ENCODE assay signal across 16 cellular contexts in the genomic region with DNA sequence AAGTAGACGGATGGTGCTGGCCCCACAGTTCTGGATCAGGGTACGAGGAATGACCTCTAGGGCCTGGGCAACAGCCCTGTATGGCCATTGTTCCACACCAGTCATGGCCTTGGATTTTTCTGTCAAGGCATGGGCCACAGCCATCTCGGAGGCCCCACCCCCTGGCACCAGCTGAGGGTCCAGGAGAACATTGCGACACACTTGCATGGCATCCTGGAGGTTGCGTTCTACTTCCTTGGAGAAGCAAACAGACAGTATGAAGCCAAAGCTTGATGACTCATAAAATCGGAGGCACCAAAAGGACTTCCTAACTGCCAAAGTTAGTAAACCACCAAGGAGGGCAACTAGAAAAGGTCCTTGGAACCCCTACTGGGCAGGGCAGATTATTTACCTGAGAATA. TPM values are rescaled to one million over a fixed set of nuclear protein-coding genes. Genes with fewer than 3 reads are reported as not detected.
DNase-seq lines count a peak whose midpoint lies in the region; ATAC-seq and TF ChIP-seq lines count a peak whose summit lies in the region.
"Had no signal": no experiment of that assay in that cellular context is flagged by ENCODE, and none has a peak within 500 bp of the region (broad histone marks: within the 10 kb centered on the region; RNA-seq: fewer than 3 reads in every experiment).

No MANE protein-coding gene starts in this region.

- H3K4ac ChIP-seq in IMR-90 (ENCODE audit: low read depth, low read length): no peak overlapping the region

- H3K27ac ChIP-seq in AG04450 (ENCODE audit: low read depth, low read length) (peak overlapping the region; percentile 21), IMR-90 (ENCODE audit: insufficient read depth, low read length) (no peak overlapping the region), lower lobe of right lung (no peak overlapping the region), WERI-Rb-1 (no peak overlapping the region)
- H3K27ac ChIP-seq: ovary, vagina had no signal

- H3K56ac ChIP-seq in IMR-90 (ENCODE audit: extremely low read depth, insufficient read depth, low read length): no peak overlapping the region

- DNase-seq in AG04450 (ENCODE audit: low read depth, low spot score) (no peak), IMR-90 (peak; percentile 47), amniotic epithelial cell (ENCODE audit: low read depth) (peak; percentile 80), lower lobe of right lung (no peak), WERI-Rb-1 (no peak), CD1c-positive myeloid dendritic cell (ENCODE audit: extremely low spot score) (no peak), UCSD-AML1 (lab: John Stamatoyannopoulos, UW; ENCODE audit: unreplicated experiment) (no peak)
- DNase-seq: activated gamma-delta T cell; H9; NCI-H1105; NCI-H524; ovary; stimulated activated CD4-positive, alpha-beta T cell treated with anti-CD3 and anti-CD28 coated beads, Interleukin-1b, Interleukin-23, amount 100 ng/mL, for 48 hours had no signal

- in situ Hi-C loops in IMR-90 (cut with MboI; ENCODE audit: low sequenced_read_pairs): no loop called here

- H2AK5ac ChIP-seq in IMR-90 (ENCODE audit: low read depth, low read length): no peak overlapping the region

- peaks cover 9 to 24% of the 10 kb centered on the region in 2 experiments; a peak in 2 of 4 replicates for H3K79me1 ChIP-seq in IMR-90 (ENCODE audit: low read depth in 1 of 2, low read length in 2 of 2)

- intact Hi-C loops in IMR-90 (cut with micrococcal nuclease) (loop anchor here (10.0 kb wide), 1 partner anchor 216 kb away; no protein-coding TSS in a partner anchor), lower lobe of right lung (cut with DNase I) (no loop called here)

- H2AFZ ChIP-seq in IMR-90 (replicated peaks; ENCODE audit: low read length, poor library complexity): no peak overlapping the region

- no TSS peak for BruUV-seq in IMR-90 (replicated peaks; lab: Mats Ljungman, UMichigan)

- H3K14ac ChIP-seq in IMR-90 (replicated peaks; ENCODE audit: low read depth, low read length): no peak overlapping the region

- H2BK120ac ChIP-seq in IMR-90 (ENCODE audit: low read depth, low read length): no peak overlapping the region

- H2BK20ac ChIP-seq in IMR-90 (ENCODE audit: low read depth, low read length): no peak overlapping the region

- H2BK5ac ChIP-seq in IMR-90 (ENCODE audit: low read depth, low read length, poor library complexity, severe bottlenecking): no peak overlapping the region

- POLR2A ChIA-PET in AG04450 (lab: Yijun Ruan, JAX): interaction anchor here (2.3 kb wide), 1 partner anchor 28 kb away, joined by 6 read pairs; the partner anchor contains the start of gene SMG5
- POLR2A ChIA-PET in IMR-90 (lab: Charles Lee; ENCODE audit: unreplicated experiment): no interaction called here

- peak; percentile 36 for ATAC-seq in IMR-90 (ENCODE audit: low read depth)
- peak; percentile 13 to 19 for ATAC-seq in lower lobe of right lung
- no peak for ATAC-seq in HG03175 (IDR thresholded peaks at IDR 0.05; ENCODE audit: unreplicated experiment)

- H2BK15ac ChIP-seq in IMR-90 (ENCODE audit: low read depth, low read length): no peak overlapping the region

- no peak overlapping the region for H2AK9ac ChIP-seq in IMR-90 (replicated peaks; ENCODE audit: low read depth, low read length, poor library complexity)

- dilution Hi-C loops in IMR-90 (cut with HindIII; ENCODE audit: low sequenced_read_pairs, unreplicated experiment): no loop called here

- H3K27me3 ChIP-seq in AG04450 (ENCODE audit: control insufficient read depth, insufficient read depth, low read length) (no peaks in the 10 kb centered on the region), IMR-90 (ENCODE audit: control insufficient read depth, insufficient read depth, low read length) (no peaks in the 10 kb centered on the region), lower lobe of right lung (ENCODE audit: low read depth) (no peaks in the 10 kb centered on the region), WERI-Rb-1 (ENCODE audit: insufficient read depth, low read depth, severe bottlenecking) (no peaks in the 10 kb centered on the region)
- H3K27me3 ChIP-seq: ovary, vagina had no signal

- no peak for TF ChIP-seq RAD21 in IMR-90 (IDR thresholded peaks at IDR 0.05; ENCODE audit: low read length)

- H3K4me3 ChIP-seq in AG04450 (ENCODE audit: low read depth, low read length): no peak overlapping the region
- H3K4me3 ChIP-seq in IMR-90 (ENCODE audit: insufficient read depth, low read depth, low read length): no peak overlapping the region
- no peak overlapping the region for H3K4me3 ChIP-seq in lower lobe of right lung
- no peak overlapping the region for H3K4me3 ChIP-seq in WERI-Rb-1 (ENCODE audit: low read depth, low read length)
- H3K4me3 ChIP-seq: ovary, vagina had no signal

- H4K8ac ChIP-seq in IMR-90 (ENCODE audit: low read depth in 2 of 2, low read length in 2 of 2): no peak overlapping the region

- peaks cover 9% of the 10 kb centered on the region for H3K9me1 ChIP-seq in IMR-90 (ENCODE audit: insufficient read depth, low read length)

- H3K23ac ChIP-seq in IMR-90 (ENCODE audit: low read depth, low read length): no peak overlapping the region

- H3K36me3 ChIP-seq in IMR-90 (ENCODE audit: control insufficient read depth, insufficient read depth, low read length): peaks cover 61% of the 10 kb centered on the region
- H3K36me3 ChIP-seq in lower lobe of right lung: peaks cover 100% of the 10 kb centered on the region
- peaks cover 99% of the 10 kb centered on the region for H3K36me3 ChIP-seq in WERI-Rb-1
- H3K36me3 ChIP-seq: ovary had no signal

- H3K9me3 ChIP-seq in AG04450 (ENCODE audit: control insufficient read depth, insufficient read depth, low read length) (no peaks in the 10 kb centered on the region), IMR-90 (ENCODE audit: control insufficient read depth, insufficient read depth, low read length) (no peaks in the 10 kb centered on the region), lower lobe of right lung (no peaks in the 10 kb centered on the region), WERI-Rb-1 (ENCODE audit: severe bottlenecking) (no peaks in the 10 kb centered on the region)
- H3K9me3 ChIP-seq: ovary, vagina had no signal

- no peak overlapping the region for H3K4me2 ChIP-seq in IMR-90 (ENCODE audit: low read depth, low read length)

- H3K4me1 ChIP-seq in IMR-90 (ENCODE audit: control insufficient read depth, insufficient read depth, low read length): peaks cover 3% of the 10 kb centered on the region
- H3K4me1 ChIP-seq in lower lobe of right lung: no peaks in the 10 kb centered on the region
- H3K4me1 ChIP-seq: vagina had no signal

- WGBS in IMR-90 (ENCODE audit: extremely low coverage in 2 of 2, insufficient read length in 1 of 2), 2 experiments: 97% methylated on average over 5 of the region's 6 CpGs; no CpG with 5 or more reads in 1 of the 2 experiments

- no peak for TF ChIP-seq POLR2A in IMR-90 (IDR thresholded peaks at IDR 0.05; ENCODE audit: low read depth, low read length)

- no peak overlapping the region for H4K5ac ChIP-seq in IMR-90 (ENCODE audit: low read depth, low read length)

- no peak overlapping the region for H4K91ac ChIP-seq in IMR-90 (ENCODE audit: insufficient read depth, low read depth, low read length)

- H4K20me1 ChIP-seq in IMR-90 (ENCODE audit: insufficient read depth, low read length): peaks cover 8% of the 10 kb centered on the region; the same call in 1 of the 2 replicates

- CTCF ChIA-PET in AG04450 (lab: Charles Lee): interaction anchor here (3.9 kb wide), 1 partner anchor 8 kb away, joined by 28 read pairs; no protein-coding TSS in a partner anchor
- CTCF ChIA-PET in IMR-90 (lab: Yijun Ruan, JAX): no interaction called here

- no peak overlapping the region for H3K9ac ChIP-seq in IMR-90 (ENCODE audit: low read depth, low read length)

- no peak for TF ChIP-seq CTCF in AG04450 (IDR thresholded peaks at IDR 0.05; ENCODE audit: low read depth, low read length)
- TF ChIP-seq CTCF in IMR-90 (conservative IDR thresholded peaks at IDR 0.05; ENCODE audit: low read depth, low read length): no peak
- TF ChIP-seq CTCF in lower lobe of right lung (IDR thresholded peaks at IDR 0.05): no peak
- TF ChIP-seq CTCF in WERI-Rb-1 (IDR thresholded peaks at IDR 0.05; ENCODE audit: low read depth, low read length): no peak

- no peak overlapping the region for H3K18ac ChIP-seq in IMR-90 (ENCODE audit: low read depth, low read length)

RNA-seq across cellular contexts. Expression of gene VHLL, which starts 11.9 kb away (rescaled TPM):
- polyA plus RNA-seq in AG04450 (2011; rRNA removed) (not detected in 2 replicates), IMR-90 (2012; rRNA removed) (not detected in 2 replicates)
- polyA minus RNA-seq in AG04450 (2011; rRNA and poly(A)+ RNA removed): not detected in 2 replicates
- total RNA-seq in IMR-90 (2012; rRNA removed) (0.28 TPM in 1 of 2 replicates, not detected in the other), lower lobe of right lung (not detected)
- not detected in 2 replicates for polyA plus RNA-seq in IMR-90 (2012; cell fraction: cytosol; rRNA removed)
- 0.21 TPM in 2 replicates for polyA plus RNA-seq in IMR-90 (2012; cell fraction: nucleus; rRNA removed; ENCODE audit: low replicate concordance)
- total RNA-seq: Daoy, H9, vagina had no signal
- polyA plus RNA-seq: ovary had no signal

RNA-seq across cellular contexts. Expression of gene GLMP, which starts 15.5 kb away (rescaled TPM):
- polyA plus RNA-seq in AG04450 (2011; rRNA removed): 25.5 and 36.4 TPM in 2 replicates
- polyA minus RNA-seq in AG04450 (2011; rRNA and poly(A)+ RNA removed): 19.2 and 25.4 TPM in 2 replicates
- total RNA-seq in IMR-90 (2012; rRNA removed): 18.3 and 32.6 TPM in 2 replicates
- 43.1 and 45.8 TPM in 2 replicates for polyA plus RNA-seq in IMR-90 (2012; rRNA removed)
- 26.0 and 46.2 TPM in 2 replicates for polyA plus RNA-seq in IMR-90 (2012; cell fraction: cytosol; rRNA removed)
- 21.8 and 26.8 TPM in 2 replicates for polyA plus RNA-seq in IMR-90 (2012; cell fraction: nucleus; rRNA removed; ENCODE audit: low replicate concordance)
- 53.7 TPM for total RNA-seq in lower lobe of right lung

RNA-seq across cellular contexts. Expression of gene TMEM79, which starts 26.8 kb away (rescaled TPM):
- polyA plus RNA-seq in AG04450 (2011; rRNA removed) (1.6 and 1.8 TPM in 2 replicates), IMR-90 (2012; rRNA removed) (2.3 and 3.3 TPM in 2 replicates)
- 1.0 and 1.5 TPM in 2 replicates for polyA minus RNA-seq in AG04450 (2011; rRNA and poly(A)+ RNA removed)
- total RNA-seq in IMR-90 (2012; rRNA removed) (0.28 and 0.54 TPM in 2 replicates), lower lobe of right lung (4.8 TPM)
- 2.8 and 4.2 TPM in 2 replicates for polyA plus RNA-seq in IMR-90 (2012; cell fraction: cytosol; rRNA removed)
- 5.5 and 15.6 TPM in 2 replicates for polyA plus RNA-seq in IMR-90 (2012; cell fraction: nucleus; rRNA removed; ENCODE audit: low replicate concordance)

RNA-seq across cellular contexts. Expression of gene CCT3, which starts 27.1 kb away (rescaled TPM):
- 314 and 359 TPM in 2 replicates for polyA plus RNA-seq in AG04450 (2011; rRNA removed)
- 292 and 314 TPM in 2 replicates for polyA minus RNA-seq in AG04450 (2011; rRNA and poly(A)+ RNA removed)
- 595 and 637 TPM in 2 replicates for total RNA-seq in IMR-90 (2012; rRNA removed)
- 293 and 313 TPM in 2 replicates for polyA plus RNA-seq in IMR-90 (2012; rRNA removed)
- 159 and 216 TPM in 2 replicates for polyA plus RNA-seq in IMR-90 (2012; cell fraction: cytosol; rRNA removed)
- 89.8 and 167 TPM in 2 replicates for polyA plus RNA-seq in IMR-90 (2012; cell fraction: nucleus; rRNA removed; ENCODE audit: low replicate concordance)
- 117 TPM for total RNA-seq in lower lobe of right lung

RNA-seq across cellular contexts. Expression of gene TSACC, which starts 27.4 kb away (rescaled TPM):
- 0.27 and 0.48 TPM in 2 replicates for polyA plus RNA-seq in AG04450 (2011; rRNA removed)
- not detected in 2 replicates for polyA minus RNA-seq in AG04450 (2011; rRNA and poly(A)+ RNA removed)
- not detected in 2 replicates for total RNA-seq in IMR-90 (2012; rRNA removed)
- 0.75 and 0.79 TPM in 2 replicates for polyA plus RNA-seq in IMR-90 (2012; rRNA removed)
- polyA plus RNA-seq in IMR-90 (2012; cell fraction: cytosol; rRNA removed): 1.5 TPM in 1 of 2 replicates, not detected in the other
- not detected in 2 replicates for polyA plus RNA-seq in IMR-90 (2012; cell fraction: nucleus; rRNA removed; ENCODE audit: low replicate concordance)
- total RNA-seq in lower lobe of right lung: not detected
- total RNA-seq: ovary, vagina had no signal

Comparison
In these comparisons a context has a peak if more than half of its experiments do, and no peak if none do; other contexts are left out.
1. DNase-seq: peak in IMR-90 (single experiment) and amniotic epithelial cell (single experiment); none in AG04450 (single experiment), lower lobe of right lung (single experiment), WERI-Rb-1 (single experiment), CD1c-positive myeloid dendritic cell (single experiment) and UCSD-AML1 (single experiment).